ENCODE assay signal across 10 cellular contexts in genomic region chr6:143598466-143599080, GRCh38.
DNase-seq lines count a peak whose midpoint lies in the region; ATAC-seq, FAIRE-seq and TF ChIP-seq lines count a peak whose summit lies in the region.
"Had no signal": no experiment of that assay in that cellular context is flagged by ENCODE, and none has a peak within 500 bp of the region (broad histone marks: within the 10 kb centered on the region; RNA-seq: fewer than 3 reads in every experiment).

No MANE protein-coding gene starts in this region.

- peaks cover 20% of the 10 kb centered on the region for H3K4me1 ChIP-seq in CD4-positive, CD25-positive, alpha-beta regulatory T cell (ENCODE audit: control insufficient read depth, insufficient read depth, low read length, poor library complexity, severe bottlenecking)

- H3K36me3 ChIP-seq in CD4-positive, CD25-positive, alpha-beta regulatory T cell (ENCODE audit: control insufficient read depth, insufficient read depth, low read length), result no peaks in the 10 kb centered on the region
- H3K36me3 ChIP-seq in KOPT-K1 (ENCODE audit: insufficient read depth, low read length), result no peaks in the 10 kb centered on the region
- H3K36me3 ChIP-seq: gastroesophageal sphincter had no signal

- no peaks in the 10 kb centered on the region for H3K27me3 Mint-ChIP-seq in CD4-positive, CD25-positive, alpha-beta regulatory T cell
- H3K27me3 Mint-ChIP-seq in activated naive CD8-positive, alpha-beta T cell treated with anti-CD3 and anti-CD28 coated beads for 36 hours, result no peaks in the 10 kb centered on the region
- H3K27me3 Mint-ChIP-seq in osteocyte (ENCODE audit: unreplicated experiment), result no peaks in the 10 kb centered on the region

- H3K4me3 Mint-ChIP-seq in CD4-positive, CD25-positive, alpha-beta regulatory T cell, result peak overlapping the region; percentile 20 to 63 (median 28)
- peak overlapping the region; percentile 3 for H3K4me3 Mint-ChIP-seq in activated naive CD8-positive, alpha-beta T cell treated with anti-CD3 and anti-CD28 coated beads for 36 hours
- no peak overlapping the region for H3K4me3 Mint-ChIP-seq in osteocyte (ENCODE audit: unreplicated experiment)

- peak overlapping the region; percentile 43 for H3K27ac ChIP-seq in CD4-positive, CD25-positive, alpha-beta regulatory T cell (ENCODE audit: insufficient read depth, low read length, poor library complexity, severe bottlenecking)
- peak overlapping the region; percentile 45 for H3K27ac ChIP-seq in KOPT-K1 (ENCODE audit: low read depth, low read length, poor library complexity, severe bottlenecking)
- H3K27ac ChIP-seq: gastroesophageal sphincter had no signal

- H3K27me3 ChIP-seq in CD4-positive, CD25-positive, alpha-beta regulatory T cell (ENCODE audit: control insufficient read depth, insufficient read depth, low read length), result no peaks in the 10 kb centered on the region
- H3K27me3 ChIP-seq: gastroesophageal sphincter had no signal

- H3K9me3 ChIP-seq in CD4-positive, CD25-positive, alpha-beta regulatory T cell (ENCODE audit: control insufficient read depth in 2 of 2, low read length in 2 of 2), result no peaks in the 10 kb centered on the region
- H3K9me3 ChIP-seq in KOPT-K1 (ENCODE audit: insufficient read depth, low read length, poor library complexity, severe bottlenecking), result no peaks in the 10 kb centered on the region
- H3K9me3 ChIP-seq: gastroesophageal sphincter had no signal

- H3K9me3 Mint-ChIP-seq in CD4-positive, CD25-positive, alpha-beta regulatory T cell, result no peaks in the 10 kb centered on the region
- H3K9me3 Mint-ChIP-seq in activated naive CD8-positive, alpha-beta T cell treated with anti-CD3 and anti-CD28 coated beads for 36 hours, result no peaks in the 10 kb centered on the region
- H3K9me3 Mint-ChIP-seq in osteocyte (ENCODE audit: unreplicated experiment), result no peaks in the 10 kb centered on the region

- DNase-seq in CD4-positive, CD25-positive, alpha-beta regulatory T cell, result peak; percentile 11 to 82 (median 55)
- peak; percentile 4 for DNase-seq in activated naive CD8-positive, alpha-beta T cell treated with anti-CD3 and anti-CD28 coated beads for 36 hours
- DNase-seq in RCC 7860 (ENCODE audit: low spot score) (no peak), osteocyte (ENCODE audit: extremely low spot score, unreplicated experiment) (no peak)

- no peak for FAIRE-seq in RCC 7860 (lab: Jason Lieb, UNC)
- FAIRE-seq: G401.6 had no signal

- H3K27ac Mint-ChIP-seq in CD4-positive, CD25-positive, alpha-beta regulatory T cell, result peak overlapping the region; percentile 11 to 89 (median 39)
- peak overlapping the region; percentile 14 for H3K27ac Mint-ChIP-seq in activated naive CD8-positive, alpha-beta T cell treated with anti-CD3 and anti-CD28 coated beads for 36 hours
- no peak overlapping the region for H3K27ac Mint-ChIP-seq in osteocyte (ENCODE audit: unreplicated experiment)

- no peak for TF ChIP-seq CTCF in osteocyte (IDR thresholded peaks at IDR 0.05)

- H3K4me3 ChIP-seq in CD4-positive, CD25-positive, alpha-beta regulatory T cell (ENCODE audit: low read depth, low read length), result peak overlapping the region; percentile 43
- H3K4me3 ChIP-seq: gastroesophageal sphincter had no signal

- peaks cover 5% of the 10 kb centered on the region for H3K36me3 Mint-ChIP-seq in CD4-positive, CD25-positive, alpha-beta regulatory T cell
- peaks cover 5% of the 10 kb centered on the region for H3K36me3 Mint-ChIP-seq in activated naive CD8-positive, alpha-beta T cell treated with anti-CD3 and anti-CD28 coated beads for 36 hours
- H3K36me3 Mint-ChIP-seq in osteocyte (ENCODE audit: unreplicated experiment), result no peaks in the 10 kb centered on the region

- peaks cover 35 to 60% (median 45%) of the 10 kb centered on the region in 4 donors for H3K4me1 Mint-ChIP-seq in CD4-positive, CD25-positive, alpha-beta regulatory T cell
- peaks cover 9% of the 10 kb centered on the region for H3K4me1 Mint-ChIP-seq in activated naive CD8-positive, alpha-beta T cell treated with anti-CD3 and anti-CD28 coated beads for 36 hours
- peaks cover 34% of the 10 kb centered on the region for H3K4me1 Mint-ChIP-seq in osteocyte (ENCODE audit: unreplicated experiment)

- ATAC-seq in CD4-positive, CD25-positive, alpha-beta regulatory T cell (ENCODE audit: low read depth in 2 of 2), result peak; percentile 54 to 64
- ATAC-seq in GM18868 (IDR thresholded peaks at IDR 0.05; ENCODE audit: unreplicated experiment) (peak; percentile 91), HG02642 (IDR thresholded peaks at IDR 0.05; ENCODE audit: poor library complexity, unreplicated experiment) (no peak), HG03095 (IDR thresholded peaks at IDR 0.05; ENCODE audit: unreplicated experiment) (no peak)
- ATAC-seq: gastroesophageal sphincter had no signal

Comparison
In these comparisons a context has a peak if more than half of its experiments do, and no peak if none do; other contexts are left out.
1. ATAC-seq: peak in CD4-positive, CD25-positive, alpha-beta regulatory T cell (2 of 2) and GM18868 (single experiment); none in HG02642 (single experiment) and HG03095 (single experiment).
2. DNase-seq: peak in CD4-positive, CD25-positive, alpha-beta regulatory T cell (3 of 3) and activated naive CD8-positive, alpha-beta T cell treated with anti-CD3 and anti-CD28 coated beads for 36 hours (single experiment); none in RCC 7860 (single experiment) and osteocyte (single experiment).